Comparison of ENCODE assay signal across 2 cellular contexts in the genomic region with DNA sequence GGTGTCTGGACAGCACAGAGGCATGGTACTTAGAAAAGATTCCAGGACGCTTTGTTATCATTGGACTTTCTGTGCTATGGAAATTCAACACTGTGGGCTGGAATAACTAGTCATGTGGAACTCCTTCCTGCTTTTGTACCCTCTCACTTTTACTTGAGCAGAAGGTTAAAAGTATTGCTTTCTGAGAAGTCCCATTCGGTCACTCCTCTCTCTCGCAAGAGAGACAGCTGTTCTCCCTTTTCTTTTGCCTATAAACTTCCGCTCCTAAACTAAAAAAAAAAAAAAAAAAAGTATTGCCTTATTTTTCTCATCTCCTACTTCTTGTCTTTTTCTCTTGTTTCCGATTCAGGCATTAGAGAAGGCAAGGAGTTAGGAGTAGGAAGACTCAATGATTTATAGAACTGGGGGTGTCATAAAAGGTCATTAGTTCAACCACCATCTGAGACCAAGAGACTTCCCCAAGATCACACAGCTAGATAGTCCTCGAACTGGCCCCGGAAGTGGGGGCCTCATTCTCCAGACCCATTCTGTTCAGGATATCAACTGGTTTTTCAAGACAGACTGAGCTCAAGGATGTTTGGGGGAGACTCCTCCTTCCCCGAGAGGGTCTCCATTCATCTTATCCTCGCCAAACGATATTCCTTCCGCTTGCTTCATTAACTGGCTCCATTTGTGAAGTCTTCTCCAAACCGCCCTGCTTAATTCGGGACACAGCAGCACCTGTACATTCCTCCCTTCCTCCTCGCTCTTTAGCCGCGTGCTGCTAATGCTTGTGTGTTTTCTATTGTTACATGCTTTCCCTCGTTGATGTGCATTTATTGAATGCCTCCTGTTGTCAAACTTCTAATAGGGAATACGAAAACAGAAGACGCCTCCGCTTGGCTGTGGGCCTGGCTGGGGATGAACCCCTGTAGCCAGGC.
TF ChIP-seq lines count a peak whose summit lies in the region.

No MANE protein-coding gene starts in this region.

TF ChIP-seq in A549, 52 proteins besides CTCF, POLR2A, EP300 and RAD21:
- peak; percentile 54; the same call in 1 of the 2 replicates for TF ChIP-seq HOXB13 (CRISPR knock-in tag; IDR thresholded peaks at IDR 0.05; ENCODE audit: low read depth)
- peak; percentile 49; the same call in 1 of the 2 replicates for TF ChIP-seq RNF2 (IDR thresholded peaks at IDR 0.05; ENCODE audit: borderline replicate concordance, low read depth)
- no peak for TF ChIP-seq TP53 (CRISPR knock-in tag; IDR thresholded peaks at IDR 0.05)
- TF ChIP-seq KDM5A (IDR thresholded peaks at IDR 0.05): no peak

TF ChIP-seq in H1, 55 proteins besides CTCF, POLR2A, EP300 and RAD21:
- TF ChIP-seq MAFK (IDR thresholded peaks at IDR 0.05; ENCODE audit: low read depth, low read length): no peak
- no peak for TF ChIP-seq TBP (IDR thresholded peaks at IDR 0.05; ENCODE audit: low read depth, low read length)
- TF ChIP-seq SIRT6 (IDR thresholded peaks at IDR 0.05; ENCODE audit: low read length): no peak
- TF ChIP-seq, protein P1, sequence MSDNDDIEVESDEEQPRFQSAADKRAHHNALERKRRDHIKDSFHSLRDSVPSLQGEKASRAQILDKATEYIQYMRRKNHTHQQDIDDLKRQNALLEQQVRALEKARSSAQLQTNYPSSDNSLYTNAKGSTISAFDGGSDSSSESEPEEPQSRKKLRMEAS (IDR thresholded peaks at IDR 0.05): peak; percentile 62
- TF ChIP-seq SIN3A (conservative IDR thresholded peaks at IDR 0.05 in 1 of 2, IDR thresholded peaks at IDR 0.05 in 1 of 2; ENCODE audit: low read depth in 1 of 2, low read length in 2 of 2): 0 out of 4 replicates have a peak, but pooled peaks of 1 of the 2 experiments have one; percentile 2
- TF ChIP-seq KDM4A (IDR thresholded peaks at IDR 0.05; ENCODE audit: low read depth, low read length, severe bottlenecking): no peak
- peak; percentile 46; the same call in 1 of the 2 replicates for TF ChIP-seq E2F6 (IDR thresholded peaks at IDR 0.05)
- no peak for TF ChIP-seq SP2 (IDR thresholded peaks at IDR 0.05; ENCODE audit: low read length)
- TF ChIP-seq TAF7 (optimal IDR thresholded peaks at IDR 0.05; ENCODE audit: borderline replicate concordance, low read depth, low read length): no peak
- TF ChIP-seq SIX5 (IDR thresholded peaks at IDR 0.05; ENCODE audit: low read depth, low read length): no peak
- TF ChIP-seq RFX5 (IDR thresholded peaks at IDR 0.05; ENCODE audit: borderline replicate concordance, low read depth, low read length): no peak
- TF ChIP-seq CHD1 (IDR thresholded peaks at IDR 0.05; ENCODE audit: low read depth, low read length): no peak
- TF ChIP-seq CTBP2 (IDR thresholded peaks at IDR 0.05; ENCODE audit: borderline replicate concordance, insufficient read depth, insufficient read length, low read length): no peak
- no peak for TF ChIP-seq TAF1 (IDR thresholded peaks at IDR 0.05; ENCODE audit: low read depth, low read length)
- no peak for TF ChIP-seq GTF2F1 (IDR thresholded peaks at IDR 0.05; ENCODE audit: borderline replicate concordance, low read depth, low read length)
- no peak for TF ChIP-seq NANOG (IDR thresholded peaks at IDR 0.05; ENCODE audit: insufficient read depth, low read depth, low read length, poor library complexity, severe bottlenecking)
- TF ChIP-seq SUZ12 (IDR thresholded peaks at IDR 0.05; ENCODE audit: low read length): no peak
- TF ChIP-seq, protein P2, sequence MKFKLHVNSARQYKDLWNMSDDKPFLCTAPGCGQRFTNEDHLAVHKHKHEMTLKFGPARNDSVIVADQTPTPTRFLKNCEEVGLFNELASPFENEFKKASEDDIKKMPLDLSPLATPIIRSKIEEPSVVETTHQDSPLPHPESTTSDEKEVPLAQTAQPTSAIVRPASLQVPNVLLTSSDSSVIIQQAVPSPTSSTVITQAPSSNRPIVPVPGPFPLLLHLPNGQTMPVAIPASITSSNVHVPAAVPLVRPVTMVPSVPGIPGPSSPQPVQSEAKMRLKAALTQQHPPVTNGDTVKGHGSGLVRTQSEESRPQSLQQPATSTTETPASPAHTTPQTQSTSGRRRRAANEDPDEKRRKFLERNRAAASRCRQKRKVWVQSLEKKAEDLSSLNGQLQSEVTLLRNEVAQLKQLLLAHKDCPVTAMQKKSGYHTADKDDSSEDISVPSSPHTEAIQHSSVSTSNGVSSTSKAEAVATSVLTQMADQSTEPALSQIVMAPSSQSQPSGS (IDR thresholded peaks at IDR 0.05; ENCODE audit: low read length): no peak
- TF ChIP-seq ASH2L (IDR thresholded peaks at IDR 0.05; ENCODE audit: low read length): no peak
- no peak for TF ChIP-seq POLR2AphosphoS5 (IDR thresholded peaks at IDR 0.05; ENCODE audit: low read depth, low read length)
